Comparison of ENCODE assay signal across 8 cellular contexts in the genomic region with DNA sequence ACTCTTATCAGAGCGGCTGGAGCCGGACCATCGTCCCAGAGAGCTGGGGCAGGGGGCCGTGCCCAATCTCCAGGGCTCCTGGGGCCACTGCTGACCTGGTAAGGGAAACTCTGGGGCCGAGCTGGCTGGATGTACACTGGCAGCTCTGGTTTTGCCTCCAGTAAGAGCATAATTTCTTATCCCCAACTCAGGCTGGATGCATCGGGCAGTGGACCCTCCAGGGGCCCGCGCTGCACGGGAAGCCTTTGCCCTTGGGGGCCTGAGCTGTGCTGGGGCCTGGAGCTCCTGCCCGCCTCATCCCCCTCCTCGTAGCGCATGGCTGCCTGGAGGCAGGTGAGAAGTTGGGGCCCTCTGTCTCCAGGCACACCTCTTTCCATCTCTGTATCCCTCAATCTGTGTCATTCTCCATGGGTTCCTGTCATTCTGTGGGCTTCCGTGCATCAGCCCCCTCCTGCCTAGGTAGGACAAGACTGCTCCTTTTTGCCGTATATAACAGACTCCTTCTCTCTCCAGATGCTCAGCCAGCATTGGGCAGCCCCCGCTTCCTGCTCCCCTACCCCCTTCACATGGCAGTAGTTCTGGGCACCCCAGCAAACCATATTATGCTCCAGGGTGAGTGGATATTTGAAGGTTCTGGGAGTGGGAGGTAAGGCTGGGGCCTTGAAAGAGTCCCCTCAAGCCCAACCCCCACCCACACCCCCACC. TPM values are rescaled to one million over a fixed set of nuclear protein-coding genes. Genes with fewer than 3 reads are reported as not detected.
A peak's percentile ranks its signal among the peaks of the same experiment; 100 is the strongest.
DNase-seq lines count a peak whose midpoint lies in the region; ATAC-seq, FAIRE-seq and TF ChIP-seq lines count a peak whose summit lies in the region.

No MANE protein-coding gene starts in this region.

- POLR2A ChIA-PET in HCT116 (lab: Charles Lee): interaction anchor here (0.8 to 3.7 kb wide), 4 partner anchors 11 to 29 kb away, joined by 3 to 45 read pairs (median 12); a partner anchor contains a TSS
- POLR2A ChIA-PET in activated CD8-positive, alpha-beta T cell treated with anti-CD3 and anti-CD28 coated beads for 36 hours (lab: Charles Lee): interaction anchor here (1.0 to 8.2 kb wide), 5 partner anchors 8 to 537 kb away, joined by 3 to 74 read pairs (median 9); a partner anchor contains a TSS

- FAIRE-seq in RCC 7860 (lab: Jason Lieb, UNC): no peak

- RAD21 ChIA-PET in HCT116 (lab: Charles Lee; ENCODE audit: low non-redundant PET in 1 of 2, low total read pairs in 2 of 2, uncharacterized antibody in 2 of 2, unreplicated experiment in 2 of 2): interaction anchor here in 1 of 2 experiments (0.8 to 0.9 kb wide), 2 partner anchors 10 to 11 kb away, joined by 3 to 5 read pairs; a partner anchor contains a TSS

- CTCF ChIA-PET in HCT116 (lab: Charles Lee): interaction anchor here (1.1 to 2.5 kb wide), 4 partner anchors 10 to 67 kb away, joined by 3 to 8 read pairs (median 5); a partner anchor contains a TSS
- CTCF ChIA-PET in activated CD8-positive, alpha-beta T cell treated with anti-CD3 and anti-CD28 coated beads for 36 hours (lab: Charles Lee): interaction anchor here (1.1 to 1.8 kb wide), 8 partner anchors 11 to 158 kb away, joined by 3 to 21 read pairs (median 6); a partner anchor contains a TSS

- H3K4me3 Mint-ChIP-seq in activated CD8-positive, alpha-beta T cell treated with anti-CD3 and anti-CD28 coated beads for 36 hours: peak overlapping the region; percentile 83

- H3K4me1 Mint-ChIP-seq in activated CD8-positive, alpha-beta T cell treated with anti-CD3 and anti-CD28 coated beads for 36 hours (ENCODE audit: low read depth): peaks cover 45% of the 10 kb centered on the region

- no peak for TF ChIP-seq CTCF in HCT116 (IDR thresholded peaks at IDR 0.05 in 2 of 3, conservative IDR thresholded peaks at IDR 0.05 in 1 of 3; ENCODE audit: borderline replicate concordance in 1 of 3, insufficient read depth in 1 of 3, low read depth in 2 of 3, low read length in 2 of 3)
- no peak for TF ChIP-seq CTCF in activated CD8-positive, alpha-beta T cell treated with anti-CD3 and anti-CD28 coated beads for 36 hours (IDR thresholded peaks at IDR 0.05)
- TF ChIP-seq CTCF in left ventricle myocardium inferior (IDR thresholded peaks at IDR 0.05; ENCODE audit: borderline replicate concordance): no peak
- TF ChIP-seq CTCF in smooth muscle cell (IDR thresholded peaks at IDR 0.05; ENCODE audit: borderline replicate concordance, insufficient read depth, poor library complexity, severe bottlenecking): no peak

- BruUV-seq in HCT116 (replicated peaks; lab: Mats Ljungman, UMichigan): no TSS peak

- peaks cover 18% of the 10 kb centered on the region for H3F3A ChIP-seq in smooth muscle cell (ENCODE audit: low read depth)

- peaks cover 51% of the 10 kb centered on the region for H3K36me3 Mint-ChIP-seq in activated CD8-positive, alpha-beta T cell treated with anti-CD3 and anti-CD28 coated beads for 36 hours (ENCODE audit: low read depth)

- H3K4me3 ChIP-seq in HCT116 (replicated peaks in 1 of 2; ENCODE audit: low read depth in 1 of 2, low read length in 2 of 2): peak overlapping the region; percentile 92 to 94
- peak overlapping the region; percentile 80 for H3K4me3 ChIP-seq in left ventricle myocardium inferior
- peak overlapping the region; percentile 66 for H3K4me3 ChIP-seq in smooth muscle cell

- ATAC-seq in HCT116: no peak
- ATAC-seq in activated CD8-positive, alpha-beta T cell treated with anti-CD3 and anti-CD28 coated beads for 36 hours: no peak
- no peak for ATAC-seq in HG03045 (IDR thresholded peaks at IDR 0.05; ENCODE audit: unreplicated experiment)

- H3K9me3 Mint-ChIP-seq in activated CD8-positive, alpha-beta T cell treated with anti-CD3 and anti-CD28 coated beads for 36 hours: no peaks in the 10 kb centered on the region

- H3K27me3 Mint-ChIP-seq in activated CD8-positive, alpha-beta T cell treated with anti-CD3 and anti-CD28 coated beads for 36 hours: no peaks in the 10 kb centered on the region

- H3K4me2 ChIP-seq in HCT116 (ENCODE audit: low read length): peak overlapping the region; percentile 99
- H3K4me2 ChIP-seq in smooth muscle cell: peak overlapping the region; percentile 90

- DNase-seq in HCT116 (ENCODE audit: low read depth, low spot score) (no peak), left ventricle myocardium inferior (no peak), smooth muscle cell (lab: John Stamatoyannopoulos, UW; ENCODE audit: unreplicated experiment) (no peak), kidney glomerular epithelial cell (lab: John Stamatoyannopoulos, UW) (no peak), SK-N-DZ (ENCODE audit: low spot score) (no peak), RCC 7860 (ENCODE audit: low spot score) (no peak)
- DNase-seq in activated CD8-positive, alpha-beta T cell treated with anti-CD3 and anti-CD28 coated beads for 36 hours: no peak

- 90% methylated on average over 15 of the region's 15 CpGs for WGBS in smooth muscle cell (ENCODE audit: low lambda C conversion rate)

- H4K20me1 ChIP-seq in HCT116 (ENCODE audit: insufficient read depth) (no peaks in the 10 kb centered on the region), smooth muscle cell (ENCODE audit: low read depth) (peaks cover 73% of the 10 kb centered on the region)

- H3K27me3 ChIP-seq in HCT116 (ENCODE audit: insufficient read depth, low read length) (no peaks in the 10 kb centered on the region), left ventricle myocardium inferior (ENCODE audit: low read depth) (no peaks in the 10 kb centered on the region), smooth muscle cell (ENCODE audit: low read depth) (no peaks in the 10 kb centered on the region)

- peaks cover 19 to 34% of the 10 kb centered on the region in 2 experiments for H3K4me1 ChIP-seq in HCT116 (ENCODE audit: control insufficient read depth in 1 of 2, insufficient read depth in 2 of 2, low read length in 2 of 2)
- peaks cover 56% of the 10 kb centered on the region for H3K4me1 ChIP-seq in left ventricle myocardium inferior
- peaks cover 12% of the 10 kb centered on the region for H3K4me1 ChIP-seq in smooth muscle cell (ENCODE audit: low read depth)

- H3K9me3 ChIP-seq in HCT116 (ENCODE audit: control insufficient read depth in 1 of 2, insufficient read depth in 1 of 2, low read depth in 1 of 2, low read length in 2 of 2): no peaks in the 10 kb centered on the region
- no peaks in the 10 kb centered on the region for H3K9me3 ChIP-seq in left ventricle myocardium inferior (replicated peaks)
- no peaks in the 10 kb centered on the region for H3K9me3 ChIP-seq in smooth muscle cell (replicated peaks; ENCODE audit: low read depth)

- no peak overlapping the region for H2AFZ ChIP-seq in HCT116 (ENCODE audit: low read depth, low read length, poor library complexity, severe bottlenecking)
- H2AFZ ChIP-seq in smooth muscle cell (ENCODE audit: low read depth): no peak overlapping the region

- TF ChIP-seq RAD21 in HCT116 (IDR thresholded peaks at IDR 0.05; ENCODE audit: low read depth): no peak

- H3K36me3 ChIP-seq in HCT116 (ENCODE audit: control insufficient read depth in 1 of 2, insufficient read depth in 2 of 2, low read length in 2 of 2): peaks cover 11 to 31% of the 10 kb centered on the region in 2 experiments
- peaks cover 47% of the 10 kb centered on the region for H3K36me3 ChIP-seq in left ventricle myocardium inferior
- H3K36me3 ChIP-seq in smooth muscle cell (ENCODE audit: low read depth): no peaks in the 10 kb centered on the region

- intact Hi-C loops in HCT116 (cut with micrococcal nuclease) (no loop called here), left ventricle myocardium inferior (cut with micrococcal nuclease) (no loop called here)
- intact Hi-C loops in activated CD8-positive, alpha-beta T cell treated with anti-CD3 and anti-CD28 coated beads for 36 hours (cut with micrococcal nuclease): no loop called here

- peak overlapping the region; percentile 99 for H3K9ac ChIP-seq in HCT116 (ENCODE audit: low read length)
- peak overlapping the region; percentile 100 for H3K9ac ChIP-seq in smooth muscle cell (ENCODE audit: low read depth)

- H3K79me2 ChIP-seq in HCT116 (ENCODE audit: insufficient read depth, low read length): peaks cover 70% of the 10 kb centered on the region
- peaks cover 52% of the 10 kb centered on the region for H3K79me2 ChIP-seq in smooth muscle cell (ENCODE audit: low read depth)

- H3K27ac ChIP-seq in HCT116 (ENCODE audit: low read depth, low read length) (peak overlapping the region; percentile 97), left ventricle myocardium inferior (replicated peaks) (peak overlapping the region; percentile 96), smooth muscle cell (ENCODE audit: low read depth) (peak overlapping the region; percentile 100)

- no peaks in the 10 kb centered on the region for H3K9me2 ChIP-seq in HCT116 (ENCODE audit: insufficient read depth)

- peak overlapping the region; percentile 98 for H3K27ac Mint-ChIP-seq in activated CD8-positive, alpha-beta T cell treated with anti-CD3 and anti-CD28 coated beads for 36 hours

- TF ChIP-seq POLR2A in HCT116 (IDR thresholded peaks at IDR 0.05; ENCODE audit: borderline replicate concordance, extremely low read depth, insufficient read depth, insufficient read length): no peak

RNA-seq across cellular contexts. Expression of a gene that starts 9.4 kb away (rescaled TPM):
- total RNA-seq in HCT116 (2021; ENCODE audit: unreplicated experiment) (2.8 TPM), left ventricle myocardium inferior (26.4 TPM), smooth muscle cell (5.1 and 8.6 TPM in 2 replicates)
- polyA plus RNA-seq in HCT116 (2012): 0.82 and 1.8 TPM in 2 replicates
- 1 to 10 TPM; 2.4 to 2.9 TPM for total RNA-seq in activated CD8-positive, alpha-beta T cell treated with anti-CD3 and anti-CD28 coated beads for 36 hours
- 12.7 and 16.1 TPM in 2 replicates for polyA plus RNA-seq in smooth muscle cell
- 0.62 and 2.0 TPM in 2 replicates for polyA plus RNA-seq in SK-N-DZ (2014; cell fraction: cytosol; rRNA removed)
- polyA plus RNA-seq in SK-N-DZ (2014; cell fraction: nucleus; rRNA removed): 3.2 and 4.5 TPM in 2 replicates

RNA-seq across cellular contexts. Expression of a gene that starts 11.5 kb away (rescaled TPM):
- total RNA-seq in HCT116 (2021; ENCODE audit: unreplicated experiment) (42.1 TPM), left ventricle myocardium inferior (23.3 TPM), smooth muscle cell (4.3 and 9.1 TPM in 2 replicates)
- polyA plus RNA-seq in HCT116 (2012): 21.0 and 26.5 TPM in 2 replicates
- 10 to 100 TPM; 49.2 to 53.8 TPM for total RNA-seq in activated CD8-positive, alpha-beta T cell treated with anti-CD3 and anti-CD28 coated beads for 36 hours
- 5.8 and 11.1 TPM in 2 replicates for polyA plus RNA-seq in smooth muscle cell
- 2.9 and 3.0 TPM in 2 replicates for polyA plus RNA-seq in SK-N-DZ (2014; cell fraction: cytosol; rRNA removed)
- polyA plus RNA-seq in SK-N-DZ (2014; cell fraction: nucleus; rRNA removed): 2.8 and 15.8 TPM in 2 replicates

RNA-seq across cellular contexts. Expression of a gene that starts 11.8 kb away (rescaled TPM):
- total RNA-seq in HCT116 (2021; ENCODE audit: unreplicated experiment) (103 TPM), left ventricle myocardium inferior (89.8 TPM), smooth muscle cell (30.6 and 76.4 TPM in 2 replicates)
- 148 and 157 TPM in 2 replicates for polyA plus RNA-seq in HCT116 (2012)
- total RNA-seq in activated CD8-positive, alpha-beta T cell treated with anti-CD3 and anti-CD28 coated beads for 36 hours: 10 to 100 TPM; 72.8 to 77.2 TPM
- polyA plus RNA-seq in smooth muscle cell: 86.1 and 99.4 TPM in 2 replicates
- polyA plus RNA-seq in SK-N-DZ (2014; cell fraction: cytosol; rRNA removed): 80.9 and 97.9 TPM in 2 replicates
- 68.3 and 123 TPM in 2 replicates for polyA plus RNA-seq in SK-N-DZ (2014; cell fraction: nucleus; rRNA removed)

RNA-seq across cellular contexts. Expression of a gene that starts 12.3 kb away (rescaled TPM):
- 21.5 TPM for total RNA-seq in HCT116 (2021; ENCODE audit: unreplicated experiment)
- polyA plus RNA-seq in HCT116 (2012): 16.0 and 17.9 TPM in 2 replicates
- 10 to 100 TPM; 13.5 to 16.2 TPM for total RNA-seq in activated CD8-positive, alpha-beta T cell treated with anti-CD3 and anti-CD28 coated beads for 36 hours
- 17.8 TPM for total RNA-seq in left ventricle myocardium inferior
- total RNA-seq in smooth muscle cell: 8.6 and 9.3 TPM in 2 replicates
- 6.6 and 7.9 TPM in 2 replicates for polyA plus RNA-seq in smooth muscle cell
- 7.8 and 9.6 TPM in 2 replicates for polyA plus RNA-seq in SK-N-DZ (2014; cell fraction: cytosol; rRNA removed)
- polyA plus RNA-seq in SK-N-DZ (2014; cell fraction: nucleus; rRNA removed): 7.2 and 7.6 TPM in 2 replicates

RNA-seq across cellular contexts. Expression of a gene that starts 43.1 kb away (rescaled TPM):
- total RNA-seq in HCT116 (2021; ENCODE audit: unreplicated experiment) (54.8 TPM), left ventricle myocardium inferior (15.6 TPM), smooth muscle cell (28.5 and 34.9 TPM in 2 replicates)
- 54.9 and 63.8 TPM in 2 replicates for polyA plus RNA-seq in HCT116 (2012)
- 100 to 1,000 TPM; 130 to 139 TPM for total RNA-seq in activated CD8-positive, alpha-beta T cell treated with anti-CD3 and anti-CD28 coated beads for 36 hours
- 16.3 and 23.5 TPM in 2 replicates for polyA plus RNA-seq in smooth muscle cell
- polyA plus RNA-seq in SK-N-DZ (2014; cell fraction: cytosol; rRNA removed): 53.5 and 55.5 TPM in 2 replicates
- polyA plus RNA-seq in SK-N-DZ (2014; cell fraction: nucleus; rRNA removed): 91.9 and 124 TPM in 2 replicates
